In genomic region chr4:35167385-35167784, GRCh38 we compare ENCODE assay signal across 7 cellular contexts.
"Had no signal": no experiment of that assay in that cellular context is flagged by ENCODE, and none has a peak within 500 bp of the region (broad histone marks: within the 10 kb centered on the region; RNA-seq: fewer than 3 reads in every experiment).

No MANE protein-coding gene starts in this region.

- ATAC-seq: HepG2, K562 had no signal

- H3K4me3 ChIP-seq: K562 had no signal

- DNase-seq: IMR-90, KBM-7, KG1 had no signal

- H3K27ac ChIP-seq: HL-60 had no signal

- FAIRE-seq: HepG2, HTR-8/SVneo, K562 had no signal
